ENCODE assay signal across 12 cellular contexts in genomic region chrX:23332888-23333821, GRCh38. TPM values are rescaled to one million over a fixed set of nuclear protein-coding genes. Genes with fewer than 3 reads are reported as not detected.
DNase-seq lines count a peak whose midpoint lies in the region; ATAC-seq and TF ChIP-seq lines count a peak whose summit lies in the region.
"Had no signal": no experiment of that assay in that cellular context is flagged by ENCODE, and none has a peak within 500 bp of the region (broad histone marks: within the 10 kb centered on the region; RNA-seq: fewer than 3 reads in every experiment).

No MANE protein-coding gene starts in this region.

- no peaks in the 10 kb centered on the region for H3F3A ChIP-seq in PC-9 (ENCODE audit: insufficient read depth, low read depth)

- intact Hi-C loops in PC-9 (cut with micrococcal nuclease; ENCODE audit: unreplicated experiment), result no loop called here

- CTCF ChIA-PET in PC-9 (lab: Charles Lee), result no interaction called here

- H3K27me3 ChIP-seq in PC-9 (ENCODE audit: insufficient read depth, low read depth) (no peaks in the 10 kb centered on the region), iPS-20b (ENCODE audit: insufficient read depth, low read length) (peaks cover 68% of the 10 kb centered on the region), skeletal muscle tissue (ENCODE audit: control insufficient read depth in 3 of 3, insufficient read depth in 3 of 3, low read length in 3 of 3) (peaks cover 24 to 42% (median 29%) of the 10 kb centered on the region in 3 donors), Peyer's patch (no peaks in the 10 kb centered on the region)

- H3K27ac ChIP-seq in PC-9 (no peak overlapping the region), iPS-20b (ENCODE audit: low read length) (no peak overlapping the region), skeletal muscle tissue (ENCODE audit: low read depth, low read length) (no peak overlapping the region), Peyer's patch (no peak overlapping the region)
- H3K27ac ChIP-seq: epithelial cell of prostate, HL-60 had no signal

- POLR2A ChIA-PET in PC-9 (lab: Charles Lee; ENCODE audit: unreplicated experiment), result no interaction called here

- H3K4me1 ChIP-seq in PC-9 (replicated peaks; ENCODE audit: insufficient read depth), result no peaks in the 10 kb centered on the region
- peaks cover 3% of the 10 kb centered on the region; the same call in 1 of the 2 replicates for H3K4me1 ChIP-seq in iPS-20b (ENCODE audit: insufficient read depth, low read length)
- peaks cover 8 to 13% (median 11%) of the 10 kb centered on the region in 3 donors for H3K4me1 ChIP-seq in skeletal muscle tissue (ENCODE audit: control insufficient read depth in 3 of 3, insufficient read depth in 3 of 3, low read length in 3 of 3)
- no peaks in the 10 kb centered on the region for H3K4me1 ChIP-seq in Peyer's patch

- no peak for ATAC-seq in HG02588 (IDR thresholded peaks at IDR 0.05; ENCODE audit: unreplicated experiment)

- no peak for TF ChIP-seq CTCF in PC-9 (conservative IDR thresholded peaks at IDR 0.05)
- no peak for TF ChIP-seq CTCF in Peyer's patch (IDR thresholded peaks at IDR 0.05)

- H3K9me2 ChIP-seq in PC-9 (ENCODE audit: insufficient read depth), result no peaks in the 10 kb centered on the region

- TF ChIP-seq POLR2A in Peyer's patch (IDR thresholded peaks at IDR 0.05), result no peak

- no TSS peak for BruUV-seq in PC-9 (replicated peaks; lab: Mats Ljungman, UMichigan)

- no peaks in the 10 kb centered on the region for H4K20me1 ChIP-seq in PC-9 (ENCODE audit: insufficient read depth)

- H3K9me3 ChIP-seq in PC-9 (ENCODE audit: insufficient read depth, low read depth), result no peaks in the 10 kb centered on the region
- H3K9me3 ChIP-seq in iPS-20b (ENCODE audit: insufficient read depth, low read depth, low read length), result no peaks in the 10 kb centered on the region
- H3K9me3 ChIP-seq in skeletal muscle tissue (ENCODE audit: control insufficient read depth in 3 of 3, low read length in 3 of 3), result no peaks in the 10 kb centered on the region
- H3K9me3 ChIP-seq in Peyer's patch, result no peaks in the 10 kb centered on the region

- no peaks in the 10 kb centered on the region for H3K36me3 ChIP-seq in PC-9 (ENCODE audit: low read depth)
- H3K36me3 ChIP-seq in iPS-20b (ENCODE audit: insufficient read depth, low read depth, low read length), result no peaks in the 10 kb centered on the region
- H3K36me3 ChIP-seq in skeletal muscle tissue (ENCODE audit: control insufficient read depth in 3 of 3, insufficient read depth in 3 of 3, low read length in 3 of 3), result no peaks in the 10 kb centered on the region
- no peaks in the 10 kb centered on the region for H3K36me3 ChIP-seq in Peyer's patch

- H3K4me3 ChIP-seq in PC-9, result no peak overlapping the region
- H3K4me3 ChIP-seq in iPS-20b (ENCODE audit: low read length), result peak overlapping the region; percentile 74
- H3K4me3 ChIP-seq in skeletal muscle tissue (ENCODE audit: low read length in 3 of 3), result peak overlapping the region in 2 of 3 donors; percentile 36 to 45
- peak overlapping the region in 1 of 4 donors; percentile 33 for H3K4me3 ChIP-seq in Peyer's patch

- DNase-seq in NCI-H146 (lab: John Stamatoyannopoulos, UW), result peak; percentile 25
- DNase-seq in NCI-H146 treated with DMSO at 0.1 percent for 48 hours (lab: John Stamatoyannopoulos, UW; ENCODE audit: unreplicated experiment), result no peak
- no peak for DNase-seq in PC-9
- no peak for DNase-seq in RPMI8226
- DNase-seq in Peyer's patch, result no peak
- DNase-seq: activated effector memory CD4-positive, alpha-beta T cell treated with anti-CD3 and anti-CD28 coated beads, Interleukin-2, amount 50 U/mL, for 16 hours; NCI-H2029 treated with DMSO at 0.1 percent for 48 hours had no signal

- H3K79me2 ChIP-seq in PC-9 (ENCODE audit: low read depth), result no peaks in the 10 kb centered on the region

- H3K4me2 ChIP-seq in PC-9, result peak overlapping the region; percentile 19; the same call in 1 of the 2 replicates

- H3K9ac ChIP-seq in iPS-20b (ENCODE audit: low read depth, low read length), result no peak overlapping the region; the same call in 1 of the 2 replicates
- H3K9ac ChIP-seq in skeletal muscle tissue (ENCODE audit: low read depth in 1 of 3, low read length in 3 of 3), result no peak overlapping the region

- no peak overlapping the region for H2AFZ ChIP-seq in PC-9

RNA-seq across cellular contexts. Expression of gene PTCHD1, which starts 1.5 kb away (rescaled TPM):
- total RNA-seq in PC-9 (2021) (not detected in 2 replicates), skeletal muscle tissue (0.52 TPM), Peyer's patch (under 1 TPM in 3 of 4 donors, not detected in 1; 0.13 to 0.76 (median 0.18) TPM)
